1 cellular context compared by ENCODE assay signal in the genomic region with DNA sequence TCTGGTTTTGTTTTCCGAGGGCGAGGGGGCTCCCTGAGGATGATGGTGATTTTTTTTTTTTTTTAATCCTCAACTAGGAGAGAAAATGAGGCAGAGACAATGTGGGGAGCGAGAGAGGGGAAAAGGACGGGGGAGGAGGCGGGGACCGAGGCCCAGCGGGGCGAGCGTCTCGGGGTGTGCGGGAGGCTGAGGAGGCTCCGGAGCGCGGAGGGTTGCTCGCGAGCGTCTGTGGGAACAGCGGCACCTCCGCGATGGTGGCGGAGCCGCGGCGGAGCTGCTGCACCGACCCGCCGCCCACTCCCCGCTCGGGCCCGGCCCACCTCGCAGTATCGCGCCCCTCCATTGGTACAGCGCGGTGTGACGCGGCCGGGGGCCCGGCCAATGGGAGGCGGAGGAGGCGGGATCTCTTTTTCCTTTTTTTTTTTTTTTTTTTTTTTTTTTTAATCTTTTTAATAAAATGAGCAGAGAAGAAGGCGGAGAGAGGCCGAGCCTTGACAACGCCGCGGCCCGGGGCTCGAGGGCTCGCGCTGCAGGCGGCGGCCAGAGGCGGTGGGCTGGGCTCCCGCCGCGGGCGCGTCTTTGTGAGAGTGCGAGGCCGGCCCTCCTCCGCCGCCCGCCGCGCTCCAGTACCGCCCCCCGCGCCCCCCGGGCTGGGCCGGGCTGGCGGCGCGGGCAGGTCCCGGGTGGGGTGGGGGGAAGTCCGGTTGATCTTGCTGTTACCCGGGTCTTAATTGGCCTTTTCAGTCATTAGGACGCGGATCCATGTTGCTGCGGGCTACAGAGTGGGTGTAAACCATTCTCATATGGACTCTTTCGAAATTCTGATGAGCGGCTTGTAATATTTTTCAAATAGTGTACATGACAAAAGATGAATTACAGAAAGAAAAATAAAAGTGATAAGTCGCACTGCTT.
A peak's percentile ranks its signal among the peaks of the same experiment; 100 is the strongest.
TF ChIP-seq lines count a peak whose summit lies in the region.

A gene (minus strand): TSS at position 228 of the 912 bp plus-strand sequence.

TF ChIP-seq in HepG2, 621 proteins besides CTCF, POLR2A, EP300 and RAD21 (continued from another document and continues in another):
- TF ChIP-seq, protein P1, sequence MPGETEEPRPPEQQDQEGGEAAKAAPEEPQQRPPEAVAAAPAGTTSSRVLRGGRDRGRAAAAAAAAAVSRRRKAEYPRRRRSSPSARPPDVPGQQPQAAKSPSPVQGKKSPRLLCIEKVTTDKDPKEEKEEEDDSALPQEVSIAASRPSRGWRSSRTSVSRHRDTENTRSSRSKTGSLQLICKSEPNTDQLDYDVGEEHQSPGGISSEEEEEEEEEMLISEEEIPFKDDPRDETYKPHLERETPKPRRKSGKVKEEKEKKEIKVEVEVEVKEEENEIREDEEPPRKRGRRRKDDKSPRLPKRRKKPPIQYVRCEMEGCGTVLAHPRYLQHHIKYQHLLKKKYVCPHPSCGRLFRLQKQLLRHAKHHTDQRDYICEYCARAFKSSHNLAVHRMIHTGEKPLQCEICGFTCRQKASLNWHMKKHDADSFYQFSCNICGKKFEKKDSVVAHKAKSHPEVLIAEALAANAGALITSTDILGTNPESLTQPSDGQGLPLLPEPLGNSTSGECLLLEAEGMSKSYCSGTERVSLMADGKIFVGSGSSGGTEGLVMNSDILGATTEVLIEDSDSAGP (CRISPR knock-in tag; IDR thresholded peaks at IDR 0.05; ENCODE audit: borderline replicate concordance): 0 out of 2 replicates have a peak, but pooled peaks have one; percentile 29
- TF ChIP-seq, protein P2, sequence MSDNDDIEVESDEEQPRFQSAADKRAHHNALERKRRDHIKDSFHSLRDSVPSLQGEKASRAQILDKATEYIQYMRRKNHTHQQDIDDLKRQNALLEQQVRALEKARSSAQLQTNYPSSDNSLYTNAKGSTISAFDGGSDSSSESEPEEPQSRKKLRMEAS (IDR thresholded peaks at IDR 0.05): peak; percentile 58
- TF ChIP-seq ZNF263 (CRISPR knock-in tag; IDR thresholded peaks at IDR 0.05) (no peak), TBP (CRISPR knock-in tag; IDR thresholded peaks at IDR 0.05) (no peak), TARDBP (CRISPR knock-in tag; IDR thresholded peaks at IDR 0.05) (no peak), TEAD3 (CRISPR knock-in tag; optimal IDR thresholded peaks at IDR 0.05; ENCODE audit: borderline replicate concordance) (no peak), MAF1 (CRISPR knock-in tag; IDR thresholded peaks at IDR 0.05; ENCODE audit: borderline replicate concordance) (no peak), NKX3-1 (CRISPR knock-in tag; IDR thresholded peaks at IDR 0.05) (no peak), EEA1 (CRISPR knock-in tag; IDR thresholded peaks at IDR 0.05; ENCODE audit: borderline replicate concordance) (0 out of 2 replicates have a peak, but pooled peaks have one; percentile 42), MAFG (CRISPR knock-in tag; IDR thresholded peaks at IDR 0.05) (no peak), SNAI1 (CRISPR knock-in tag; IDR thresholded peaks at IDR 0.05; ENCODE audit: borderline replicate concordance) (no peak), MXD4 (CRISPR knock-in tag; IDR thresholded peaks at IDR 0.05) (peak; percentile 43; the same call in 1 of the 2 replicates), ZNF772 (CRISPR knock-in tag; IDR thresholded peaks at IDR 0.05) (no peak), ZNF598 (CRISPR knock-in tag; IDR thresholded peaks at IDR 0.05; ENCODE audit: borderline replicate concordance) (no peak), EHMT2 (IDR thresholded peaks at IDR 0.05; ENCODE audit: borderline replicate concordance, low read depth, low read length) (no peak), RBFOX2 (IDR thresholded peaks at IDR 0.05; ENCODE audit: low read depth, low read length) (peak; percentile 93), MATR3 (CRISPR knock-in tag; IDR thresholded peaks at IDR 0.05) (no peak), ZNF296 (CRISPR knock-in tag; conservative IDR thresholded peaks at IDR 0.05) (no peak), PLRG1 (conservative IDR thresholded peaks at IDR 0.05) (no peak), HNF4G (IDR thresholded peaks at IDR 0.05; ENCODE audit: borderline replicate concordance, low read depth, low read length) (no peak; the same call in 1 of the 2 replicates), HNF4G (CRISPR knock-in tag; IDR thresholded peaks at IDR 0.05; ENCODE audit: borderline replicate concordance, low read depth) (no peak), DNMT1 (CRISPR knock-in tag; IDR thresholded peaks at IDR 0.05) (no peak), NCOA2 (CRISPR knock-in tag; IDR thresholded peaks at IDR 0.05) (0 out of 2 replicates have a peak, but pooled peaks have one; percentile 37), ZMAT3 (CRISPR knock-in tag; conservative IDR thresholded peaks at IDR 0.05) (0 out of 2 replicates have a peak, but pooled peaks have one; percentile 36)
- TF ChIP-seq, protein P3, sequence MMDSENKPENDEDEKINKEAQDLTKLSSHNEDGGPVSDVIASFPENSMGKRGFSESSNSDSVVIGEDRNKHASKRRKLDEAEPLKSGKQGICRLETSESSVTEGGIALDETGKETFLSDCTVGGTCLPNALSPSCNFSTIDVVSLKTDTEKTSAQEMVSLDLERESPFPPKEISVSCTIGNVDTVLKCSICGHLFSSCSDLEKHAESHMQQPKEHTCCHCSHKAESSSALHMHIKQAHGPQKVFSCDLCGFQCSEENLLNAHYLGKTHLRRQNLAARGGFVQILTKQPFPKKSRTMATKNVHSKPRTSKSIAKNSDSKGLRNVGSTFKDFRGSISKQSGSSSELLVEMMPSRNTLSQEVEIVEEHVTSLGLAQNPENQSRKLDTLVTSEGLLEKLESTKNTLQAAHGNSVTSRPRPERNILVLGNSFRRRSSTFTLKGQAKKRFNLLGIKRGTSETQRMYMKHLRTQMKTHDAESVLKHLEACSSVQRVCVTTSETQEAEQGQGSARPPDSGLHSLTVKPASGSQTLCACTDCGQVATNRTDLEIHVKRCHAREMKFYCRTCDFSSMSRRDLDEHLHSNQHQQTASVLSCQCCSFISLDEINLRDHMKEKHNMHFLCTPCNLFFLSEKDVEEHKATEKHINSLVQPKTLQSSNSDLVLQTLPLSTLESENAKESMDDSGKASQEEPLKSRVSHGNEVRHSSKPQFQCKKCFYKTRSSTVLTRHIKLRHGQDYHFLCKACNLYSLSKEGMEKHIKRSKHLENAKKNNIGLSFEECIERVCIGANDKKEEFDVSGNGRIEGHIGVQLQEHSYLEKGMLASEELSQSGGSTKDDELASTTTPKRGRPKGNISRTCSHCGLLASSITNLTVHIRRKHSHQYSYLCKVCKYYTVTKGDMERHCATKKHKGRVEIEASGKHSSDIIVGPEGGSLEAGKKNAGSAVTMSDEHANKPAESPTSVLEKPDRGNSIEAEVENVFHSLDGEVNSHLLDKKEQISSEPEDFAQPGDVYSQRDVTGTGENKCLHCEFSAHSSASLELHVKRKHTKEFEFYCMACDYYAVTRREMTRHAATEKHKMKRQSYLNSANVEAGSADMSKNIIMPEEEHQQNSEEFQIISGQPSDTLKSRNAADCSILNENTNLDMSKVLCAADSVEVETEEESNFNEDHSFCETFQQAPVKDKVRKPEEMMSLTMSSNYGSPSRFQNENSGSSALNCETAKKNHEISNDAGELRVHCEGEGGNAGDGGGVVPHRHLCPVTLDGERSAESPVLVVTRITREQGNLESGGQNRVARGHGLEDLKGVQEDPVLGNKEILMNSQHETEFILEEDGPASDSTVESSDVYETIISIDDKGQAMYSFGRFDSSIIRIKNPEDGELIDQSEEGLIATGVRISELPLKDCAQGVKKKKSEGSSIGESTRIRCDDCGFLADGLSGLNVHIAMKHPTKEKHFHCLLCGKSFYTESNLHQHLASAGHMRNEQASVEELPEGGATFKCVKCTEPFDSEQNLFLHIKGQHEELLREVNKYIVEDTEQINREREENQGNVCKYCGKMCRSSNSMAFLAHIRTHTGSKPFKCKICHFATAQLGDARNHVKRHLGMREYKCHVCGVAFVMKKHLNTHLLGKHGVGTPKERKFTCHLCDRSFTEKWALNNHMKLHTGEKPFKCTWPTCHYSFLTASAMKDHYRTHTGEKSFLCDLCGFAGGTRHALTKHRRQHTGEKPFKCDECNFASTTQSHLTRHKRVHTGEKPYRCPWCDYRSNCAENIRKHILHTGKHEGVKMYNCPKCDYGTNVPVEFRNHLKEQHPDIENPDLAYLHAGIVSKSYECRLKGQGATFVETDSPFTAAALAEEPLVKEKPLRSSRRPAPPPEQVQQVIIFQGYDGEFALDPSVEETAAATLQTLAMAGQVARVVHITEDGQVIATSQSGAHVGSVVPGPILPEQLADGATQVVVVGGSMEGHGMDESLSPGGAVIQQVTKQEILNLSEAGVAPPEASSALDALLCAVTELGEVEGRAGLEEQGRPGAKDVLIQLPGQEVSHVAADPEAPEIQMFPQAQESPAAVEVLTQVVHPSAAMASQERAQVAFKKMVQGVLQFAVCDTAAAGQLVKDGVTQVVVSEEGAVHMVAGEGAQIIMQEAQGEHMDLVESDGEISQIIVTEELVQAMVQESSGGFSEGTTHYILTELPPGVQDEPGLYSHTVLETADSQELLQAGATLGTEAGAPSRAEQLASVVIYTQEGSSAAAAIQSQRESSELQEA (CRISPR knock-in tag; IDR thresholded peaks at IDR 0.05; ENCODE audit: not compliant biosample characterization): peak; percentile 41
- TF ChIP-seq, protein P4, sequence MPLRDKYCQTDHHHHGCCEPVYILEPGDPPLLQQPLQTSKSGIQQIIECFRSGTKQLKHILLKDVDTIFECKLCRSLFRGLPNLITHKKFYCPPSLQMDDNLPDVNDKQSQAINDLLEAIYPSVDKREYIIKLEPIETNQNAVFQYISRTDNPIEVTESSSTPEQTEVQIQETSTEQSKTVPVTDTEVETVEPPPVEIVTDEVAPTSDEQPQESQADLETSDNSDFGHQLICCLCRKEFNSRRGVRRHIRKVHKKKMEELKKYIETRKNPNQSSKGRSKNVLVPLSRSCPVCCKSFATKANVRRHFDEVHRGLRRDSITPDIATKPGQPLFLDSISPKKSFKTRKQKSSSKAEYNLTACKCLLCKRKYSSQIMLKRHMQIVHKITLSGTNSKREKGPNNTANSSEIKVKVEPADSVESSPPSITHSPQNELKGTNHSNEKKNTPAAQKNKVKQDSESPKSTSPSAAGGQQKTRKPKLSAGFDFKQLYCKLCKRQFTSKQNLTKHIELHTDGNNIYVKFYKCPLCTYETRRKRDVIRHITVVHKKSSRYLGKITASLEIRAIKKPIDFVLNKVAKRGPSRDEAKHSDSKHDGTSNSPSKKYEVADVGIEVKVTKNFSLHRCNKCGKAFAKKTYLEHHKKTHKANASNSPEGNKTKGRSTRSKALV (CRISPR knock-in tag; IDR thresholded peaks at IDR 0.05): peak; percentile 47; the same call in 1 of the 2 replicates
- TF ChIP-seq, protein P5, sequence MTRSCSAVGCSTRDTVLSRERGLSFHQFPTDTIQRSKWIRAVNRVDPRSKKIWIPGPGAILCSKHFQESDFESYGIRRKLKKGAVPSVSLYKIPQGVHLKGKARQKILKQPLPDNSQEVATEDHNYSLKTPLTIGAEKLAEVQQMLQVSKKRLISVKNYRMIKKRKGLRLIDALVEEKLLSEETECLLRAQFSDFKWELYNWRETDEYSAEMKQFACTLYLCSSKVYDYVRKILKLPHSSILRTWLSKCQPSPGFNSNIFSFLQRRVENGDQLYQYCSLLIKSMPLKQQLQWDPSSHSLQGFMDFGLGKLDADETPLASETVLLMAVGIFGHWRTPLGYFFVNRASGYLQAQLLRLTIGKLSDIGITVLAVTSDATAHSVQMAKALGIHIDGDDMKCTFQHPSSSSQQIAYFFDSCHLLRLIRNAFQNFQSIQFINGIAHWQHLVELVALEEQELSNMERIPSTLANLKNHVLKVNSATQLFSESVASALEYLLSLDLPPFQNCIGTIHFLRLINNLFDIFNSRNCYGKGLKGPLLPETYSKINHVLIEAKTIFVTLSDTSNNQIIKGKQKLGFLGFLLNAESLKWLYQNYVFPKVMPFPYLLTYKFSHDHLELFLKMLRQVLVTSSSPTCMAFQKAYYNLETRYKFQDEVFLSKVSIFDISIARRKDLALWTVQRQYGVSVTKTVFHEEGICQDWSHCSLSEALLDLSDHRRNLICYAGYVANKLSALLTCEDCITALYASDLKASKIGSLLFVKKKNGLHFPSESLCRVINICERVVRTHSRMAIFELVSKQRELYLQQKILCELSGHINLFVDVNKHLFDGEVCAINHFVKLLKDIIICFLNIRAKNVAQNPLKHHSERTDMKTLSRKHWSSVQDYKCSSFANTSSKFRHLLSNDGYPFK (CRISPR knock-in tag; IDR thresholded peaks at IDR 0.05; ENCODE audit: borderline replicate concordance): peak; percentile 45; the same call in 1 of the 2 replicates
- TF ChIP-seq, protein P6, sequence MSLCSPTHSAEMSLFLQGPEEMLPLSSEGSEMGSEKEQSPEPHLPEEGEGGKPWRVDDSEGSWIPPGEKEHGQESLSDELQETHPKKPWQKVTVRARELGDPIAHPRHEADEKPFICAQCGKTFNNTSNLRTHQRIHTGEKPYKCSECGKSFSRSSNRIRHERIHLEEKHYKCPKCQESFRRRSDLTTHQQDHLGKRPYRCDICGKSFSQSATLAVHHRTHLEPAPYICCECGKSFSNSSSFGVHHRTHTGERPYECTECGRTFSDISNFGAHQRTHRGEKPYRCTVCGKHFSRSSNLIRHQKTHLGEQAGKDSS (CRISPR knock-in tag; IDR thresholded peaks at IDR 0.05; ENCODE audit: borderline replicate concordance, low read depth): no peak
- TF ChIP-seq, protein P7, sequence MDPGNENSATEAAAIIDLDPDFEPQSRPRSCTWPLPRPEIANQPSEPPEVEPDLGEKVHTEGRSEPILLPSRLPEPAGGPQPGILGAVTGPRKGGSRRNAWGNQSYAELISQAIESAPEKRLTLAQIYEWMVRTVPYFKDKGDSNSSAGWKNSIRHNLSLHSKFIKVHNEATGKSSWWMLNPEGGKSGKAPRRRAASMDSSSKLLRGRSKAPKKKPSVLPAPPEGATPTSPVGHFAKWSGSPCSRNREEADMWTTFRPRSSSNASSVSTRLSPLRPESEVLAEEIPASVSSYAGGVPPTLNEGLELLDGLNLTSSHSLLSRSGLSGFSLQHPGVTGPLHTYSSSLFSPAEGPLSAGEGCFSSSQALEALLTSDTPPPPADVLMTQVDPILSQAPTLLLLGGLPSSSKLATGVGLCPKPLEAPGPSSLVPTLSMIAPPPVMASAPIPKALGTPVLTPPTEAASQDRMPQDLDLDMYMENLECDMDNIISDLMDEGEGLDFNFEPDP (CRISPR knock-in tag; conservative IDR thresholded peaks at IDR 0.05): no peak
- TF ChIP-seq, protein P8, sequence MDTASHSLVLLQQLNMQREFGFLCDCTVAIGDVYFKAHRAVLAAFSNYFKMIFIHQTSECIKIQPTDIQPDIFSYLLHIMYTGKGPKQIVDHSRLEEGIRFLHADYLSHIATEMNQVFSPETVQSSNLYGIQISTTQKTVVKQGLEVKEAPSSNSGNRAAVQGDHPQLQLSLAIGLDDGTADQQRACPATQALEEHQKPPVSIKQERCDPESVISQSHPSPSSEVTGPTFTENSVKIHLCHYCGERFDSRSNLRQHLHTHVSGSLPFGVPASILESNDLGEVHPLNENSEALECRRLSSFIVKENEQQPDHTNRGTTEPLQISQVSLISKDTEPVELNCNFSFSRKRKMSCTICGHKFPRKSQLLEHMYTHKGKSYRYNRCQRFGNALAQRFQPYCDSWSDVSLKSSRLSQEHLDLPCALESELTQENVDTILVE (CRISPR knock-in tag; IDR thresholded peaks at IDR 0.05): no peak
- TF ChIP-seq, protein P9, sequence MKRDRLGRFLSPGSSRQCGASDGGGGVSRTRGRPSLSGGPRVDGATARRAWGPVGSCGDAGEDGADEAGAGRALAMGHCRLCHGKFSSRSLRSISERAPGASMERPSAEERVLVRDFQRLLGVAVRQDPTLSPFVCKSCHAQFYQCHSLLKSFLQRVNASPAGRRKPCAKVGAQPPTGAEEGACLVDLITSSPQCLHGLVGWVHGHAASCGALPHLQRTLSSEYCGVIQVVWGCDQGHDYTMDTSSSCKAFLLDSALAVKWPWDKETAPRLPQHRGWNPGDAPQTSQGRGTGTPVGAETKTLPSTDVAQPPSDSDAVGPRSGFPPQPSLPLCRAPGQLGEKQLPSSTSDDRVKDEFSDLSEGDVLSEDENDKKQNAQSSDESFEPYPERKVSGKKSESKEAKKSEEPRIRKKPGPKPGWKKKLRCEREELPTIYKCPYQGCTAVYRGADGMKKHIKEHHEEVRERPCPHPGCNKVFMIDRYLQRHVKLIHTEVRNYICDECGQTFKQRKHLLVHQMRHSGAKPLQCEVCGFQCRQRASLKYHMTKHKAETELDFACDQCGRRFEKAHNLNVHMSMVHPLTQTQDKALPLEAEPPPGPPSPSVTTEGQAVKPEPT (CRISPR knock-in tag; IDR thresholded peaks at IDR 0.05; ENCODE audit: low read depth): no peak
